Comparison of ENCODE assay signal across 31 cellular contexts in the genomic region with DNA sequence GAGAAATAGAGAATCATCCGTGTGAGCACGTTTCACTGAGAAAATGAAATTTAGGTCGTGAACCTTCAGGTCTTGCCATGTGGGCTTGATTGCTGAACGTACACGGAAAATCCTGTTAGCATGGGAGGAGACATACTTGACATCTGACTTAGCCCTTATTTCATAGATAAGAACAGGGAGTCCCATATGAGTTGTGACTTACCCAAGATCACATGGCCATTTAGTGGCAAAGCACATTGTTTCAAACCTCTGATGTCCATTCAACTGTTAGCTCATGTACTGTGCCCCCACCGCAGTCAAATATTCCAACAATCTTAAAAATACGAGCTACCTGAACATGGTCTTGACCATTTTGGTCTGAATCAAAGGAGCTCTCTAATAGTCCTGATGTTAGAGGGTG.
"Had no signal": no experiment of that assay in that cellular context is flagged by ENCODE, and none has a peak within 500 bp of the region (broad histone marks: within the 10 kb centered on the region; RNA-seq: fewer than 3 reads in every experiment).

No MANE protein-coding gene starts in this region.

- H3K27ac ChIP-seq: adrenal gland, ascending aorta, body of pancreas, brain microvascular endothelial cell, breast epithelium, cardiac muscle cell had no signal

- H3K4me3 ChIP-seq: adrenal gland, ascending aorta, body of pancreas, breast epithelium, cardiac muscle cell had no signal

- DNase-seq: activated effector memory CD4-positive, alpha-beta T cell treated with anti-CD3 and anti-CD28 coated beads, Interleukin-2, amount 50 U/mL, for 16 hours; activated effector memory CD4-positive, alpha-beta T cell treated with Interleukin-2 at 50 U/mL for 16 hours; activated gamma-delta T cell; activated gamma-delta T cell treated with Interleukin-2 at 50 U/mL for 16 hours; activated naive CD4-positive, alpha-beta T cell; activated naive CD4-positive, alpha-beta T cell treated with anti-CD3 and anti-CD28 coated beads for 36 hours; activated naive CD4-positive, alpha-beta T cell treated with anti-CD3 and anti-CD28 coated beads, Interleukin-2, amount 10 ng/mL, durations not matched to agents 7 days and 5 days; activated naive CD4-positive, alpha-beta T cell treated with anti-CD3 and anti-CD28 coated beads, Interleukin-2, amount 50 U/mL, for 16 hours; activated naive CD4-positive, alpha-beta T cell treated with Interleukin-2 at 50 U/mL for 16 hours; activated naive CD8-positive, alpha-beta T cell treated with anti-CD3 and anti-CD28 coated beads for 36 hours; activated naive CD8-positive, alpha-beta T cell treated with anti-CD3 and anti-CD28 coated beads, Interleukin-2, amount 10 ng/mL, durations not matched to agents 7 days and 5 days; activated naive CD8-positive, alpha-beta T cell treated with anti-CD3 and anti-CD28 coated beads, Interleukin-2, amount 50 U/mL, for 24 hours; activated T-cell treated with anti-CD3 and anti-CD28 coated beads, Interleukin-2, amount 50 U/mL, for 24 hours; activated T-cell treated with anti-CD3 and anti-CD28 coated beads, Interleukin-2, amount 50 U/mL, for 4 hours; activated T-cell treated with anti-CD3 and anti-CD28 coated beads, Interleukin-2, amount 50 U/mL, for 48 hours; activated T-cell treated with anti-CD3 and anti-CD28 coated beads, Interleukin-2, amount 50 U/mL, for 72 hours; adrenal gland; amniotic stem cell; amygdala; anterior cingulate cortex; aorta; body of pancreas; brain microvascular endothelial cell; caudate nucleus; central memory CD4-positive, alpha-beta T cell; cerebellar nuclear complex had no signal

- H3K36me3 ChIP-seq: adrenal gland, ascending aorta, brain microvascular endothelial cell, breast epithelium, cardiac muscle cell had no signal

- H3K9me3 ChIP-seq: adrenal gland, ascending aorta, body of pancreas had no signal

- H3K4me1 ChIP-seq: adrenal gland, ascending aorta, body of pancreas, breast epithelium had no signal

- FAIRE-seq: astrocyte, bronchial epithelial cell had no signal

- H3K27me3 ChIP-seq: adrenal gland, ascending aorta, body of pancreas, brain microvascular endothelial cell, breast epithelium, cardiac muscle cell had no signal
